ENCODE assay signal across 1 cellular context in the genomic region with DNA sequence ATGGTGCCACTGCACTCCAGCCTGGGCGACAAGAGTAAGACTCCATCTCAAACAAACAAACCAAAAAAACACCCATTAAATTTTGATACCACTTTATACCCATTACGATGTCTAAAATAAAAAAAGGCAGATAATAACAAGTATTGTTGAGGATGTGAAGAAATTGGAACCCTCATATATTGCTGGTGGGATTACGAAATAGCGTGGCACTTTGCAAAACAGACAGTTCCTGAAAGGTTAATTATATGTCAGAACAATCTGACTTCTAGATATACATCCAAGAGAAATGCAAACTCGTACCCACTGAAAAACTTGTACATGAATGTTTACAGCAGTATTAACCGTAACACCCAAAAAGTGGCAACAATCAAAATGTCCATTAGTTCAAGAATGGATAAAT.
TF ChIP-seq lines count a peak whose summit lies in the region.

No MANE protein-coding gene starts in this region.

TF ChIP-seq in H1, 55 proteins besides CTCF, POLR2A, EP300 and RAD21 (continued from another document):
- no peak for TF ChIP-seq HDAC6 (IDR thresholded peaks at IDR 0.05; ENCODE audit: low read depth, low read length)
- no peak for TF ChIP-seq EGR1 (IDR thresholded peaks at IDR 0.05; ENCODE audit: borderline replicate concordance, low read depth, low read length)
- TF ChIP-seq TEAD4 (IDR thresholded peaks at IDR 0.05; ENCODE audit: low read depth, low read length), result no peak
- TF ChIP-seq SIN3A (conservative IDR thresholded peaks at IDR 0.05 in 1 of 2, IDR thresholded peaks at IDR 0.05 in 1 of 2; ENCODE audit: low read depth in 1 of 2, low read length in 2 of 2), result no peak
